ENCODE assay signal across 2 cellular contexts in the genomic region with DNA sequence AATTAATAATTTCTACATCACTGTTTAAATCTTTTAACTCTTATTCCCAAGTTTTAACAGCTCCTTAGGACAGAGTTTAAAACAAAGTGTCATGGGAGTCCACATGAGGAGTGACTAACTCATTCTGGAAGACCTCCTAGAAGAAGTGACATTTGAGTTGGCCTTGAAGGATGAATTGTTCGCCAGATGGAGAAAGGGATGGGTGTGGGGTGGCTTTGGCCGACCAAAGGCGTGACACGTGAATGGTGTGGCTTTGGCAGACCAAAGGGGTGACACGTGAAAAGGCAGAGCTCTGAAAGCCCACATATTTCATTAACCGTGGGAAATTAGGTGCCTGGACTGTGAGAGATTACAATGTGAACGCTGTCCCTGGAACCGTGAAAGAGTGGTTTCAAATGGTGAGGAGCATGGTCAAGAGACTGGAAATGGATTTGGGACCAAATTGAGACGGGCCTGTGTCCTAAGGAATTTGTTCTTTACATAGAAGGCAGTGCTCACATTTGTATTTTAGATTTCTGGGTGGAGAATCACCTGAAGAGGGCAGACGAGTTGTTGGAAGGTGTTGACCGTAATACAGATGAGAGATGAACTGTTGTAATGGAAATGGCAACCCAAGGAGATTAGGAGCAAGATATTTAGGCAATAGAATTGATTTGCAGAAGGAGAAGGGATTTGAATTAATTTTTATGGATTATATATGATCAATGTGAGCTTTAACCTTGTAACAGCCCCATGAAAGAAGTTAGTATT.
TF ChIP-seq lines count a peak whose summit lies in the region.

No MANE protein-coding gene starts in this region.

TF ChIP-seq in H1, 55 proteins besides CTCF, POLR2A, EP300 and RAD21 (continues in another document):
- TF ChIP-seq RNF2 (IDR thresholded peaks at IDR 0.05; ENCODE audit: borderline replicate concordance, low read depth, low read length, missing control alignments, poor library complexity, severe bottlenecking) = no peak
- no peak for TF ChIP-seq EGR1 (IDR thresholded peaks at IDR 0.05; ENCODE audit: borderline replicate concordance, low read depth, low read length)
- TF ChIP-seq TEAD4 (IDR thresholded peaks at IDR 0.05; ENCODE audit: low read depth, low read length) = no peak
- TF ChIP-seq NANOG (IDR thresholded peaks at IDR 0.05; ENCODE audit: insufficient read depth, low read depth, low read length, poor library complexity, severe bottlenecking) = no peak
- TF ChIP-seq HDAC6 (IDR thresholded peaks at IDR 0.05; ENCODE audit: low read depth, low read length) = no peak
- no peak for TF ChIP-seq KDM1A (IDR thresholded peaks at IDR 0.05; ENCODE audit: borderline replicate concordance, low read length)
- TF ChIP-seq, protein P1, sequence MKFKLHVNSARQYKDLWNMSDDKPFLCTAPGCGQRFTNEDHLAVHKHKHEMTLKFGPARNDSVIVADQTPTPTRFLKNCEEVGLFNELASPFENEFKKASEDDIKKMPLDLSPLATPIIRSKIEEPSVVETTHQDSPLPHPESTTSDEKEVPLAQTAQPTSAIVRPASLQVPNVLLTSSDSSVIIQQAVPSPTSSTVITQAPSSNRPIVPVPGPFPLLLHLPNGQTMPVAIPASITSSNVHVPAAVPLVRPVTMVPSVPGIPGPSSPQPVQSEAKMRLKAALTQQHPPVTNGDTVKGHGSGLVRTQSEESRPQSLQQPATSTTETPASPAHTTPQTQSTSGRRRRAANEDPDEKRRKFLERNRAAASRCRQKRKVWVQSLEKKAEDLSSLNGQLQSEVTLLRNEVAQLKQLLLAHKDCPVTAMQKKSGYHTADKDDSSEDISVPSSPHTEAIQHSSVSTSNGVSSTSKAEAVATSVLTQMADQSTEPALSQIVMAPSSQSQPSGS (IDR thresholded peaks at IDR 0.05; ENCODE audit: low read length) = no peak
- TF ChIP-seq POLR2AphosphoS5 (IDR thresholded peaks at IDR 0.05; ENCODE audit: low read depth, low read length) = no peak
- no peak for TF ChIP-seq JUND (IDR thresholded peaks at IDR 0.05; ENCODE audit: low read length)
- TF ChIP-seq, protein P2, sequence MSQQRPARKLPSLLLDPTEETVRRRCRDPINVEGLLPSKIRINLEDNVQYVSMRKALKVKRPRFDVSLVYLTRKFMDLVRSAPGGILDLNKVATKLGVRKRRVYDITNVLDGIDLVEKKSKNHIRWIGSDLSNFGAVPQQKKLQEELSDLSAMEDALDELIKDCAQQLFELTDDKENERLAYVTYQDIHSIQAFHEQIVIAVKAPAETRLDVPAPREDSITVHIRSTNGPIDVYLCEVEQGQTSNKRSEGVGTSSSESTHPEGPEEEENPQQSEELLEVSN (IDR thresholded peaks at IDR 0.05) = no peak
- TF ChIP-seq, protein P3, sequence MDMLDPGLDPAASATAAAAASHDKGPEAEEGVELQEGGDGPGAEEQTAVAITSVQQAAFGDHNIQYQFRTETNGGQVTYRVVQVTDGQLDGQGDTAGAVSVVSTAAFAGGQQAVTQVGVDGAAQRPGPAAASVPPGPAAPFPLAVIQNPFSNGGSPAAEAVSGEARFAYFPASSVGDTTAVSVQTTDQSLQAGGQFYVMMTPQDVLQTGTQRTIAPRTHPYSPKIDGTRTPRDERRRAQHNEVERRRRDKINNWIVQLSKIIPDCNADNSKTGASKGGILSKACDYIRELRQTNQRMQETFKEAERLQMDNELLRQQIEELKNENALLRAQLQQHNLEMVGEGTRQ (IDR thresholded peaks at IDR 0.05; ENCODE audit: low read length) = no peak
- TF ChIP-seq CHD2 (IDR thresholded peaks at IDR 0.05; ENCODE audit: low read length) = no peak

TF ChIP-seq in WTC11, 78 proteins besides CTCF, POLR2A, EP300 and RAD21:
- TF ChIP-seq FOXJ3 (CRISPR knock-in tag; IDR thresholded peaks at IDR 0.05; ENCODE audit: borderline replicate concordance) (no peak), HMGA2 (CRISPR knock-in tag; IDR thresholded peaks at IDR 0.05) (no peak), CREM (CRISPR knock-in tag; IDR thresholded peaks at IDR 0.05) (no peak), RORB (CRISPR knock-in tag; IDR thresholded peaks at IDR 0.05) (no peak), JAZF1 (CRISPR knock-in tag; IDR thresholded peaks at IDR 0.05) (no peak), SMAD3 (CRISPR knock-in tag; IDR thresholded peaks at IDR 0.05; ENCODE audit: borderline replicate concordance) (no peak), NFATC4 (CRISPR knock-in tag; IDR thresholded peaks at IDR 0.05) (no peak), ZNF232 (CRISPR knock-in tag; IDR thresholded peaks at IDR 0.05) (no peak), GTF2I (CRISPR knock-in tag; conservative IDR thresholded peaks at IDR 0.05) (no peak)
- TF ChIP-seq, protein P4, sequence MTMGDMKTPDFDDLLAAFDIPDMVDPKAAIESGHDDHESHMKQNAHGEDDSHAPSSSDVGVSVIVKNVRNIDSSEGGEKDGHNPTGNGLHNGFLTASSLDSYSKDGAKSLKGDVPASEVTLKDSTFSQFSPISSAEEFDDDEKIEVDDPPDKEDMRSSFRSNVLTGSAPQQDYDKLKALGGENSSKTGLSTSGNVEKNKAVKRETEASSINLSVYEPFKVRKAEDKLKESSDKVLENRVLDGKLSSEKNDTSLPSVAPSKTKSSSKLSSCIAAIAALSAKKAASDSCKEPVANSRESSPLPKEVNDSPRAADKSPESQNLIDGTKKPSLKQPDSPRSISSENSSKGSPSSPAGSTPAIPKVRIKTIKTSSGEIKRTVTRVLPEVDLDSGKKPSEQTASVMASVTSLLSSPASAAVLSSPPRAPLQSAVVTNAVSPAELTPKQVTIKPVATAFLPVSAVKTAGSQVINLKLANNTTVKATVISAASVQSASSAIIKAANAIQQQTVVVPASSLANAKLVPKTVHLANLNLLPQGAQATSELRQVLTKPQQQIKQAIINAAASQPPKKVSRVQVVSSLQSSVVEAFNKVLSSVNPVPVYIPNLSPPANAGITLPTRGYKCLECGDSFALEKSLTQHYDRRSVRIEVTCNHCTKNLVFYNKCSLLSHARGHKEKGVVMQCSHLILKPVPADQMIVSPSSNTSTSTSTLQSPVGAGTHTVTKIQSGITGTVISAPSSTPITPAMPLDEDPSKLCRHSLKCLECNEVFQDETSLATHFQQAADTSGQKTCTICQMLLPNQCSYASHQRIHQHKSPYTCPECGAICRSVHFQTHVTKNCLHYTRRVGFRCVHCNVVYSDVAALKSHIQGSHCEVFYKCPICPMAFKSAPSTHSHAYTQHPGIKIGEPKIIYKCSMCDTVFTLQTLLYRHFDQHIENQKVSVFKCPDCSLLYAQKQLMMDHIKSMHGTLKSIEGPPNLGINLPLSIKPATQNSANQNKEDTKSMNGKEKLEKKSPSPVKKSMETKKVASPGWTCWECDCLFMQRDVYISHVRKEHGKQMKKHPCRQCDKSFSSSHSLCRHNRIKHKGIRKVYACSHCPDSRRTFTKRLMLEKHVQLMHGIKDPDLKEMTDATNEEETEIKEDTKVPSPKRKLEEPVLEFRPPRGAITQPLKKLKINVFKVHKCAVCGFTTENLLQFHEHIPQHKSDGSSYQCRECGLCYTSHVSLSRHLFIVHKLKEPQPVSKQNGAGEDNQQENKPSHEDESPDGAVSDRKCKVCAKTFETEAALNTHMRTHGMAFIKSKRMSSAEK (CRISPR knock-in tag; IDR thresholded peaks at IDR 0.05; ENCODE audit: borderline replicate concordance) = no peak
- TF ChIP-seq, protein P5, sequence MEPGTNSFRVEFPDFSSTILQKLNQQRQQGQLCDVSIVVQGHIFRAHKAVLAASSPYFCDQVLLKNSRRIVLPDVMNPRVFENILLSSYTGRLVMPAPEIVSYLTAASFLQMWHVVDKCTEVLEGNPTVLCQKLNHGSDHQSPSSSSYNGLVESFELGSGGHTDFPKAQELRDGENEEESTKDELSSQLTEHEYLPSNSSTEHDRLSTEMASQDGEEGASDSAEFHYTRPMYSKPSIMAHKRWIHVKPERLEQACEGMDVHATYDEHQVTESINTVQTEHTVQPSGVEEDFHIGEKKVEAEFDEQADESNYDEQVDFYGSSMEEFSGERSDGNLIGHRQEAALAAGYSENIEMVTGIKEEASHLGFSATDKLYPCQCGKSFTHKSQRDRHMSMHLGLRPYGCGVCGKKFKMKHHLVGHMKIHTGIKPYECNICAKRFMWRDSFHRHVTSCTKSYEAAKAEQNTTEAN (CRISPR knock-in tag; IDR thresholded peaks at IDR 0.05) = no peak
- TF ChIP-seq, protein P6, sequence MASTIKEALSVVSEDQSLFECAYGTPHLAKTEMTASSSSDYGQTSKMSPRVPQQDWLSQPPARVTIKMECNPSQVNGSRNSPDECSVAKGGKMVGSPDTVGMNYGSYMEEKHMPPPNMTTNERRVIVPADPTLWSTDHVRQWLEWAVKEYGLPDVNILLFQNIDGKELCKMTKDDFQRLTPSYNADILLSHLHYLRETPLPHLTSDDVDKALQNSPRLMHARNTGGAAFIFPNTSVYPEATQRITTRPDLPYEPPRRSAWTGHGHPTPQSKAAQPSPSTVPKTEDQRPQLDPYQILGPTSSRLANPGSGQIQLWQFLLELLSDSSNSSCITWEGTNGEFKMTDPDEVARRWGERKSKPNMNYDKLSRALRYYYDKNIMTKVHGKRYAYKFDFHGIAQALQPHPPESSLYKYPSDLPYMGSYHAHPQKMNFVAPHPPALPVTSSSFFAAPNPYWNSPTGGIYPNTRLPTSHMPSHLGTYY (CRISPR knock-in tag; IDR thresholded peaks at IDR 0.05) = no peak
- TF ChIP-seq, protein P7, sequence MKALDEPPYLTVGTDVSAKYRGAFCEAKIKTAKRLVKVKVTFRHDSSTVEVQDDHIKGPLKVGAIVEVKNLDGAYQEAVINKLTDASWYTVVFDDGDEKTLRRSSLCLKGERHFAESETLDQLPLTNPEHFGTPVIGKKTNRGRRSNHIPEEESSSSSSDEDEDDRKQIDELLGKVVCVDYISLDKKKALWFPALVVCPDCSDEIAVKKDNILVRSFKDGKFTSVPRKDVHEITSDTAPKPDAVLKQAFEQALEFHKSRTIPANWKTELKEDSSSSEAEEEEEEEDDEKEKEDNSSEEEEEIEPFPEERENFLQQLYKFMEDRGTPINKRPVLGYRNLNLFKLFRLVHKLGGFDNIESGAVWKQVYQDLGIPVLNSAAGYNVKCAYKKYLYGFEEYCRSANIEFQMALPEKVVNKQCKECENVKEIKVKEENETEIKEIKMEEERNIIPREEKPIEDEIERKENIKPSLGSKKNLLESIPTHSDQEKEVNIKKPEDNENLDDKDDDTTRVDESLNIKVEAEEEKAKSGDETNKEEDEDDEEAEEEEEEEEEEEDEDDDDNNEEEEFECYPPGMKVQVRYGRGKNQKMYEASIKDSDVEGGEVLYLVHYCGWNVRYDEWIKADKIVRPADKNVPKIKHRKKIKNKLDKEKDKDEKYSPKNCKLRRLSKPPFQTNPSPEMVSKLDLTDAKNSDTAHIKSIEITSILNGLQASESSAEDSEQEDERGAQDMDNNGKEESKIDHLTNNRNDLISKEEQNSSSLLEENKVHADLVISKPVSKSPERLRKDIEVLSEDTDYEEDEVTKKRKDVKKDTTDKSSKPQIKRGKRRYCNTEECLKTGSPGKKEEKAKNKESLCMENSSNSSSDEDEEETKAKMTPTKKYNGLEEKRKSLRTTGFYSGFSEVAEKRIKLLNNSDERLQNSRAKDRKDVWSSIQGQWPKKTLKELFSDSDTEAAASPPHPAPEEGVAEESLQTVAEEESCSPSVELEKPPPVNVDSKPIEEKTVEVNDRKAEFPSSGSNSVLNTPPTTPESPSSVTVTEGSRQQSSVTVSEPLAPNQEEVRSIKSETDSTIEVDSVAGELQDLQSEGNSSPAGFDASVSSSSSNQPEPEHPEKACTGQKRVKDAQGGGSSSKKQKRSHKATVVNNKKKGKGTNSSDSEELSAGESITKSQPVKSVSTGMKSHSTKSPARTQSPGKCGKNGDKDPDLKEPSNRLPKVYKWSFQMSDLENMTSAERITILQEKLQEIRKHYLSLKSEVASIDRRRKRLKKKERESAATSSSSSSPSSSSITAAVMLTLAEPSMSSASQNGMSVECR (CRISPR knock-in tag; IDR thresholded peaks at IDR 0.05; ENCODE audit: borderline replicate concordance) = no peak
- TF ChIP-seq, protein P8, sequence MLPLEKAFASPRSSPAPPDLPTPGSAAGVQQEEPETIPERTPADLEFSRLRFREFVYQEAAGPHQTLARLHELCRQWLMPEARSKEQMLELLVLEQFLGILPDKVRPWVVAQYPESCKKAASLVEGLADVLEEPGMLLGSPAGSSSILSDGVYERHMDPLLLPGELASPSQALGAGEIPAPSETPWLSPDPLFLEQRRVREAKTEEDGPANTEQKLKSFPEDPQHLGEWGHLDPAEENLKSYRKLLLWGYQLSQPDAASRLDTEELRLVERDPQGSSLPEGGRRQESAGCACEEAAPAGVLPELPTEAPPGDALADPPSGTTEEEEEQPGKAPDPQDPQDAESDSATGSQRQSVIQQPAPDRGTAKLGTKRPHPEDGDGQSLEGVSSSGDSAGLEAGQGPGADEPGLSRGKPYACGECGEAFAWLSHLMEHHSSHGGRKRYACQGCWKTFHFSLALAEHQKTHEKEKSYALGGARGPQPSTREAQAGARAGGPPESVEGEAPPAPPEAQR (CRISPR knock-in tag; IDR thresholded peaks at IDR 0.05) = no peak
- TF ChIP-seq, protein P9, sequence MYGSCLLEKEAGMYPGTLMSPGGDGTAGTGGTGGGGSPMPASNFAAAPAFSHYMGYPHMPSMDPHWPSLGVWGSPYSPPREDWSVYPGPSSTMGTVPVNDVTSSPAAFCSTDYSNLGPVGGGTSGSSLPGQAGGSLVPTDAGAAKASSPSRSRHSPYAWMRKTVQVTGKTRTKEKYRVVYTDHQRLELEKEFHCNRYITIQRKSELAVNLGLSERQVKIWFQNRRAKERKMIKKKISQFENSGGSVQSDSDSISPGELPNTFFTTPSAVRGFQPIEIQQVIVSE (CRISPR knock-in tag; IDR thresholded peaks at IDR 0.05; ENCODE audit: borderline replicate concordance) = no peak
TF ChIP-seq in WTC11: peak in this region for 0.
